Comparison of ENCODE assay signal across 2 cellular contexts in the genomic region with DNA sequence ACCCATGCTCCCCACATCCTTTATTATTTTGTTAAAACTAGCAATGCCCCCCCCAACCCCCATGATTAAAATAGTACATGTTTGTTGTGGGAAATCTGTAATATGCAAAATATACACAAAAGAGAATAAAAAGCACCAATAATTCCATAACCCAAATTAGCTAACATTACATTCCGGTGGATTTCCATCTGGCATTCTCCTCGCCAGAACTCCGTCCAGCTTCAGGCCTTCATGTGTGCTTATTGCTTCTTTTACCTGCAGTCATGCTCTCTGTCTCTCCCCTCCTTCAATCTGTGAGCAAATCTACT.
TF ChIP-seq lines count a peak whose summit lies in the region.

No MANE protein-coding gene starts in this region.

TF ChIP-seq in A549, 52 proteins besides CTCF, POLR2A, EP300 and RAD21:
- TF ChIP-seq, protein P1, sequence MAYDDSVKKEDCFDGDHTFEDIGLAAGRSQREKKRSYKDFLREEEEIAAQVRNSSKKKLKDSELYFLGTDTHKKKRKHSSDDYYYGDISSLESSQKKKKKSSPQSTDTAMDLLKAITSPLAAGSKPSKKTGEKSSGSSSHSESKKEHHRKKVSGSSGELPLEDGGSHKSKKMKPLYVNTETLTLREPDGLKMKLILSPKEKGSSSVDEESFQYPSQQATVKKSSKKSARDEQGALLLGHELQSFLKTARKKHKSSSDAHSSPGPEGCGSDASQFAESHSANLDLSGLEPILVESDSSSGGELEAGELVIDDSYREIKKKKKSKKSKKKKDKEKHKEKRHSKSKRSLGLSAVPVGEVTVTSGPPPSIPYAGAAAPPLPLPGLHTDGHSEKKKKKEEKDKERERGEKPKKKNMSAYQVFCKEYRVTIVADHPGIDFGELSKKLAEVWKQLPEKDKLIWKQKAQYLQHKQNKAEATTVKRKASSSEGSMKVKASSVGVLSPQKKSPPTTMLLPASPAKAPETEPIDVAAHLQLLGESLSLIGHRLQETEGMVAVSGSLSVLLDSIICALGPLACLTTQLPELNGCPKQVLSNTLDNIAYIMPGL (CRISPR knock-in tag; IDR thresholded peaks at IDR 0.05; ENCODE audit: borderline replicate concordance) = no peak
- TF ChIP-seq KDM1A (IDR thresholded peaks at IDR 0.05; ENCODE audit: low read depth) (no peak), JUN (IDR thresholded peaks at IDR 0.05) (peak in 1 of 2 experiments; percentile 0; a peak in 2 of 5 replicates), EHF (CRISPR knock-in tag; IDR thresholded peaks at IDR 0.05) (peak; percentile 67; the same call in 1 of the 2 replicates), CBX2 (IDR thresholded peaks at IDR 0.05; ENCODE audit: borderline replicate concordance, low read depth) (no peak)
TF ChIP-seq in A549: peak in this region for 2.

TF ChIP-seq in HCT116, 20 proteins besides CTCF, POLR2A, EP300 and RAD21:
- TF ChIP-seq TCF7L2 (IDR thresholded peaks at IDR 0.05; ENCODE audit: borderline replicate concordance, extremely low read depth, insufficient read depth, insufficient read length) (no peak), ZFX (IDR thresholded peaks at IDR 0.05) (no peak), EGR1 (IDR thresholded peaks at IDR 0.05; ENCODE audit: low read depth) (no peak), SIN3A (IDR thresholded peaks at IDR 0.05; ENCODE audit: low read depth) (no peak)
- TF ChIP-seq, protein P2, sequence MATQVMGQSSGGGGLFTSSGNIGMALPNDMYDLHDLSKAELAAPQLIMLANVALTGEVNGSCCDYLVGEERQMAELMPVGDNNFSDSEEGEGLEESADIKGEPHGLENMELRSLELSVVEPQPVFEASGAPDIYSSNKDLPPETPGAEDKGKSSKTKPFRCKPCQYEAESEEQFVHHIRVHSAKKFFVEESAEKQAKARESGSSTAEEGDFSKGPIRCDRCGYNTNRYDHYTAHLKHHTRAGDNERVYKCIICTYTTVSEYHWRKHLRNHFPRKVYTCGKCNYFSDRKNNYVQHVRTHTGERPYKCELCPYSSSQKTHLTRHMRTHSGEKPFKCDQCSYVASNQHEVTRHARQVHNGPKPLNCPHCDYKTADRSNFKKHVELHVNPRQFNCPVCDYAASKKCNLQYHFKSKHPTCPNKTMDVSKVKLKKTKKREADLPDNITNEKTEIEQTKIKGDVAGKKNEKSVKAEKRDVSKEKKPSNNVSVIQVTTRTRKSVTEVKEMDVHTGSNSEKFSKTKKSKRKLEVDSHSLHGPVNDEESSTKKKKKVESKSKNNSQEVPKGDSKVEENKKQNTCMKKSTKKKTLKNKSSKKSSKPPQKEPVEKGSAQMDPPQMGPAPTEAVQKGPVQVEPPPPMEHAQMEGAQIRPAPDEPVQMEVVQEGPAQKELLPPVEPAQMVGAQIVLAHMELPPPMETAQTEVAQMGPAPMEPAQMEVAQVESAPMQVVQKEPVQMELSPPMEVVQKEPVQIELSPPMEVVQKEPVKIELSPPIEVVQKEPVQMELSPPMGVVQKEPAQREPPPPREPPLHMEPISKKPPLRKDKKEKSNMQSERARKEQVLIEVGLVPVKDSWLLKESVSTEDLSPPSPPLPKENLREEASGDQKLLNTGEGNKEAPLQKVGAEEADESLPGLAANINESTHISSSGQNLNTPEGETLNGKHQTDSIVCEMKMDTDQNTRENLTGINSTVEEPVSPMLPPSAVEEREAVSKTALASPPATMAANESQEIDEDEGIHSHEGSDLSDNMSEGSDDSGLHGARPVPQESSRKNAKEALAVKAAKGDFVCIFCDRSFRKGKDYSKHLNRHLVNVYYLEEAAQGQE (IDR thresholded peaks at IDR 0.05; ENCODE audit: low read depth) = no peak
- TF ChIP-seq, protein P3, sequence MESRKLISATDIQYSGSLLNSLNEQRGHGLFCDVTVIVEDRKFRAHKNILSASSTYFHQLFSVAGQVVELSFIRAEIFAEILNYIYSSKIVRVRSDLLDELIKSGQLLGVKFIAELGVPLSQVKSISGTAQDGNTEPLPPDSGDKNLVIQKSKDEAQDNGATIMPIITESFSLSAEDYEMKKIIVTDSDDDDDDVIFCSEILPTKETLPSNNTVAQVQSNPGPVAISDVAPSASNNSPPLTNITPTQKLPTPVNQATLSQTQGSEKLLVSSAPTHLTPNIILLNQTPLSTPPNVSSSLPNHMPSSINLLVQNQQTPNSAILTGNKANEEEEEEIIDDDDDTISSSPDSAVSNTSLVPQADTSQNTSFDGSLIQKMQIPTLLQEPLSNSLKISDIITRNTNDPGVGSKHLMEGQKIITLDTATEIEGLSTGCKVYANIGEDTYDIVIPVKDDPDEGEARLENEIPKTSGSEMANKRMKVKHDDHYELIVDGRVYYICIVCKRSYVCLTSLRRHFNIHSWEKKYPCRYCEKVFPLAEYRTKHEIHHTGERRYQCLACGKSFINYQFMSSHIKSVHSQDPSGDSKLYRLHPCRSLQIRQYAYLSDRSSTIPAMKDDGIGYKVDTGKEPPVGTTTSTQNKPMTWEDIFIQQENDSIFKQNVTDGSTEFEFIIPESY (IDR thresholded peaks at IDR 0.05; ENCODE audit: extremely low read depth, insufficient replicate concordance, low read length) = no peak
